Comparison of ENCODE assay signal across 16 cellular contexts in the genomic region with DNA sequence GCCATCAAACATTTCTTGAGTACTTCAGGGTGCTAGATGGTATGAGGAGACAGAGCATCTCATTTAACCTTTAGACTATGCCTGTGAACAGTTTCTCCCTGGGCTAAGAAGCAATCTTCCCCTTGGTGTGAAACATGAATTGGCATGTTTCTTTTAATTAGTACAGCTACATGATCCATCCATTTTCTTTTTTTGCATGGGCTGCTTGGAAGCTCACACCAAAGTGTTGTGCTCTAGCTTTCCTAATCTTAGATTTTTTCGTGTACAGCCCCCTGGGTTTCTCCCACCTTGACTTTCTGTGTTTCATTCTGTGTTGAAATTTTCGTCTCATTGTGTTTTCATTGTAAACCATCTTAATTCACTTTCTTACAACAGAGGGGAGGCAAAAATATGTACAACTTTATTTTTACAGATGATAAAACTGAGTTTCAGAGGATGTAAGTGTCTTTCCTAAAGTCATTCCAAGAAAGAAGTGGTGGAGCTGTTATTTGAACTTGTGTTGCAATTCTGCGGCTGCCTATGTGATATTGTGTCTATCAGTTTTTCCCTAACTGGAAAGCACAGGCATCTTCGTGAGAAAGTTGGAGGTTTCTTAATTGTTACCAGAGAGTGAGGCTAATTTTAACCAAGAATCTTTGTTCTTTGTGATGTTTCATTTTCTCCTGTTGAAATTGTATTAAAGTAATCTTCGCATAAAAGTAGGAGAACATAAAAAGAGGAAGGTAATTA.
DNase-seq lines count a peak whose midpoint lies in the region; ATAC-seq and TF ChIP-seq lines count a peak whose summit lies in the region.
"Had no signal": no experiment of that assay in that cellular context is flagged by ENCODE, and none has a peak within 500 bp of the region (broad histone marks: within the 10 kb centered on the region; RNA-seq: fewer than 3 reads in every experiment).

No MANE protein-coding gene starts in this region.

- no peak overlapping the region for H3K4me3 ChIP-seq in hepatocyte

- H3K27ac Mint-ChIP-seq in WTC11 (peak overlapping the region; percentile 52; the same call in 1 of the 2 replicates), type B pancreatic cell (no peak overlapping the region)
- H3K27ac Mint-ChIP-seq in activated CD4-positive, alpha-beta T cell treated with anti-CD3 and anti-CD28 coated beads for 36 hours: no peak overlapping the region
- H3K27ac Mint-ChIP-seq in activated naive CD4-positive, alpha-beta T cell treated with anti-CD3 and anti-CD28 coated beads, Interleukin-2, amount 10 ng/mL, durations not matched to agents 7 days and 5 days: no peak overlapping the region
- H3K27ac Mint-ChIP-seq: activated naive CD8-positive, alpha-beta T cell; CD4-positive, alpha-beta T cell had no signal

- DNase-seq in GM04503 (ENCODE audit: low read depth): peak; percentile 76
- no peak for DNase-seq in WTC11 (ENCODE audit: low spot score)
- no peak for DNase-seq in hepatocyte (ENCODE audit: low spot score)
- DNase-seq in stromal cell of bone marrow (ENCODE audit: low read depth): peak; percentile 12
- no peak for DNase-seq in activated CD4-positive, alpha-beta T cell treated with anti-CD3 and anti-CD28 coated beads for 36 hours
- DNase-seq in activated naive CD4-positive, alpha-beta T cell treated with anti-CD3 and anti-CD28 coated beads, Interleukin-2, amount 10 ng/mL, durations not matched to agents 7 days and 5 days: no peak
- DNase-seq in type B pancreatic cell (ENCODE audit: extremely low spot score, unreplicated experiment): no peak
- no peak for DNase-seq in 8988T
- DNase-seq: activated T-cell treated with anti-CD3 and anti-CD28 coated beads for 4 hours; CD4-positive, alpha-beta T cell; KG1; midbrain; NCI-H1417 treated with DMSO at 0.1 percent for 48 hours; NCI-H510A had no signal

- H3K4me2 ChIP-seq in hepatocyte: no peak overlapping the region

- H4K20me1 ChIP-seq in hepatocyte (ENCODE audit: insufficient read depth, poor library complexity, severe bottlenecking): no peaks in the 10 kb centered on the region

- CTCF ChIA-PET in WTC11 (lab: Charles Lee): no interaction called here
- CTCF ChIA-PET in activated CD4-positive, alpha-beta T cell treated with anti-CD3 and anti-CD28 coated beads for 36 hours (lab: Charles Lee): interaction anchor here (0.5 to 1.4 kb wide), 2 partner anchors 13 to 213 kb away, joined by 3 to 7 read pairs; a partner anchor contains a TSS
- CTCF ChIA-PET in activated naive CD4-positive, alpha-beta T cell treated with anti-CD3 and anti-CD28 coated beads, Interleukin-2, amount 10 ng/mL, durations not matched to agents 7 days and 5 days (lab: Charles Lee): no interaction called here

- H2AFZ ChIP-seq in hepatocyte: no peak overlapping the region

- H3K9me2 ChIP-seq in hepatocyte (replicated peaks; ENCODE audit: insufficient read depth): no peaks in the 10 kb centered on the region

- POLR2A ChIA-PET in WTC11 (lab: Charles Lee): no interaction called here
- POLR2A ChIA-PET in activated CD4-positive, alpha-beta T cell treated with anti-CD3 and anti-CD28 coated beads for 36 hours (lab: Charles Lee): no interaction called here

- H3K4me3 Mint-ChIP-seq in WTC11 (no peak overlapping the region), type B pancreatic cell (no peak overlapping the region)
- no peak overlapping the region for H3K4me3 Mint-ChIP-seq in activated CD4-positive, alpha-beta T cell treated with anti-CD3 and anti-CD28 coated beads for 36 hours
- no peak overlapping the region for H3K4me3 Mint-ChIP-seq in activated naive CD4-positive, alpha-beta T cell treated with anti-CD3 and anti-CD28 coated beads, Interleukin-2, amount 10 ng/mL, durations not matched to agents 7 days and 5 days
- H3K4me3 Mint-ChIP-seq: activated naive CD8-positive, alpha-beta T cell; CD4-positive, alpha-beta T cell had no signal

- no peak for ATAC-seq in WTC11
- ATAC-seq in activated CD4-positive, alpha-beta T cell treated with anti-CD3 and anti-CD28 coated beads for 36 hours: no peak

- H3K36me3 ChIP-seq in hepatocyte (replicated peaks; ENCODE audit: insufficient read depth, low read depth): no peaks in the 10 kb centered on the region

- intact Hi-C loops in activated CD4-positive, alpha-beta T cell treated with anti-CD3 and anti-CD28 coated beads for 36 hours (cut with DNase I, micrococcal nuclease): no loop called here

- H3K9me3 Mint-ChIP-seq in WTC11 (peaks cover 4% of the 10 kb centered on the region; the same call in 1 of the 2 replicates), type B pancreatic cell (no peaks in the 10 kb centered on the region)
- H3K9me3 Mint-ChIP-seq in activated CD4-positive, alpha-beta T cell treated with anti-CD3 and anti-CD28 coated beads for 36 hours (ENCODE audit: low read depth): no peaks in the 10 kb centered on the region
- H3K9me3 Mint-ChIP-seq in activated naive CD4-positive, alpha-beta T cell treated with anti-CD3 and anti-CD28 coated beads, Interleukin-2, amount 10 ng/mL, durations not matched to agents 7 days and 5 days: no peaks in the 10 kb centered on the region
- H3K9me3 Mint-ChIP-seq: CD4-positive, alpha-beta T cell had no signal

- H3K27me3 Mint-ChIP-seq in WTC11 (ENCODE audit: low read depth): no peaks in the 10 kb centered on the region
- H3K27me3 Mint-ChIP-seq in activated CD4-positive, alpha-beta T cell treated with anti-CD3 and anti-CD28 coated beads for 36 hours: no peaks in the 10 kb centered on the region
- H3K27me3 Mint-ChIP-seq in activated naive CD4-positive, alpha-beta T cell treated with anti-CD3 and anti-CD28 coated beads, Interleukin-2, amount 10 ng/mL, durations not matched to agents 7 days and 5 days: no peaks in the 10 kb centered on the region
- no peaks in the 10 kb centered on the region for H3K27me3 Mint-ChIP-seq in type B pancreatic cell
- H3K27me3 Mint-ChIP-seq: activated naive CD8-positive, alpha-beta T cell; CD4-positive, alpha-beta T cell had no signal

- peaks cover 78% of the 10 kb centered on the region for H3K79me2 ChIP-seq in hepatocyte

- peaks cover 42% of the 10 kb centered on the region for H3K4me1 Mint-ChIP-seq in WTC11
- no peaks in the 10 kb centered on the region for H3K4me1 Mint-ChIP-seq in activated CD4-positive, alpha-beta T cell treated with anti-CD3 and anti-CD28 coated beads for 36 hours
- no peaks in the 10 kb centered on the region for H3K4me1 Mint-ChIP-seq in activated naive CD4-positive, alpha-beta T cell treated with anti-CD3 and anti-CD28 coated beads, Interleukin-2, amount 10 ng/mL, durations not matched to agents 7 days and 5 days
- peaks cover 47% of the 10 kb centered on the region for H3K4me1 Mint-ChIP-seq in type B pancreatic cell (ENCODE audit: unreplicated experiment)

- peaks cover 13% of the 10 kb centered on the region for H3K4me1 ChIP-seq in hepatocyte (ENCODE audit: insufficient read depth)

- TF ChIP-seq CTCF in WTC11 (IDR thresholded peaks at IDR 0.05): no peak
- TF ChIP-seq CTCF in hepatocyte (IDR thresholded peaks at IDR 0.05; ENCODE audit: poor library complexity): no peak
- TF ChIP-seq CTCF in type B pancreatic cell (conservative IDR thresholded peaks at IDR 0.05): no peak

- 80% methylated on average over 5 of the region's 5 CpGs for WGBS in hepatocyte (ENCODE audit: low lambda C conversion rate, missing lambda C conversion rate)

- peak overlapping the region; percentile 38 for H3K27ac ChIP-seq in hepatocyte
- H3K27ac ChIP-seq: epithelial cell of prostate had no signal

- H3K36me3 Mint-ChIP-seq in WTC11 (no peaks in the 10 kb centered on the region), type B pancreatic cell (peaks cover 12% of the 10 kb centered on the region)
- H3K36me3 Mint-ChIP-seq in activated CD4-positive, alpha-beta T cell treated with anti-CD3 and anti-CD28 coated beads for 36 hours (ENCODE audit: low read depth): no peaks in the 10 kb centered on the region
- H3K36me3 Mint-ChIP-seq in activated naive CD4-positive, alpha-beta T cell treated with anti-CD3 and anti-CD28 coated beads, Interleukin-2, amount 10 ng/mL, durations not matched to agents 7 days and 5 days: no peaks in the 10 kb centered on the region

- no peaks in the 10 kb centered on the region for H3K27me3 ChIP-seq in hepatocyte

- H3K9me3 ChIP-seq in hepatocyte (ENCODE audit: low read depth): no peaks in the 10 kb centered on the region

TF ChIP-seq in WTC11, 78 proteins besides CTCF, POLR2A, EP300 and RAD21 (continues in another document):
- TF ChIP-seq MYBL2 (CRISPR knock-in tag; IDR thresholded peaks at IDR 0.05): no peak
- no peak for TF ChIP-seq ETV6 (CRISPR knock-in tag; IDR thresholded peaks at IDR 0.05)
- no peak for TF ChIP-seq ZNF317 (CRISPR knock-in tag; IDR thresholded peaks at IDR 0.05; ENCODE audit: borderline replicate concordance, low read depth)
- TF ChIP-seq, protein P1, sequence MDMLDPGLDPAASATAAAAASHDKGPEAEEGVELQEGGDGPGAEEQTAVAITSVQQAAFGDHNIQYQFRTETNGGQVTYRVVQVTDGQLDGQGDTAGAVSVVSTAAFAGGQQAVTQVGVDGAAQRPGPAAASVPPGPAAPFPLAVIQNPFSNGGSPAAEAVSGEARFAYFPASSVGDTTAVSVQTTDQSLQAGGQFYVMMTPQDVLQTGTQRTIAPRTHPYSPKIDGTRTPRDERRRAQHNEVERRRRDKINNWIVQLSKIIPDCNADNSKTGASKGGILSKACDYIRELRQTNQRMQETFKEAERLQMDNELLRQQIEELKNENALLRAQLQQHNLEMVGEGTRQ (CRISPR knock-in tag; IDR thresholded peaks at IDR 0.05): no peak
- TF ChIP-seq SMAD3 (CRISPR knock-in tag; IDR thresholded peaks at IDR 0.05; ENCODE audit: borderline replicate concordance): no peak
- TF ChIP-seq IRF2 (CRISPR knock-in tag; IDR thresholded peaks at IDR 0.05; ENCODE audit: borderline replicate concordance, low read depth): no peak
- no peak for TF ChIP-seq ZNF232 (CRISPR knock-in tag; IDR thresholded peaks at IDR 0.05)
- no peak for TF ChIP-seq ZNF396 (CRISPR knock-in tag; IDR thresholded peaks at IDR 0.05; ENCODE audit: borderline replicate concordance)
- TF ChIP-seq CBFB (CRISPR knock-in tag; IDR thresholded peaks at IDR 0.05; ENCODE audit: low read depth): no peak

Comparison
In these comparisons a context has a peak if more than half of its experiments do, and no peak if none do; other contexts are left out.
1. DNase-seq: peak in GM04503 (single experiment) and stromal cell of bone marrow (single experiment); none in WTC11 (single experiment), hepatocyte (single experiment), activated CD4-positive, alpha-beta T cell treated with anti-CD3 and anti-CD28 coated beads for 36 hours (single experiment), activated naive CD4-positive, alpha-beta T cell treated with anti-CD3 and anti-CD28 coated beads, Interleukin-2, amount 10 ng/mL, durations not matched to agents 7 days and 5 days (single experiment), type B pancreatic cell (single experiment) and 8988T (single experiment).